ENCODE assay signal across 10 cellular contexts in genomic region chr1:207578796-207579435, GRCh38.
A peak's percentile ranks its signal among the peaks of the same experiment; 100 is the strongest.
DNase-seq lines count a peak whose midpoint lies in the region; ATAC-seq, FAIRE-seq and TF ChIP-seq lines count a peak whose summit lies in the region.
"Had no signal": no experiment of that assay in that cellular context is flagged by ENCODE, and none has a peak within 500 bp of the region (broad histone marks: within the 10 kb centered on the region; RNA-seq: fewer than 3 reads in every experiment).

No MANE protein-coding gene starts in this region.

- TF ChIP-seq CTCF in DND-41 (IDR thresholded peaks at IDR 0.05; ENCODE audit: borderline replicate concordance, extremely low read depth, low read length, poor library complexity, severe bottlenecking), result no peak
- no peak for TF ChIP-seq CTCF in KMS-11 (conservative IDR thresholded peaks at IDR 0.05; ENCODE audit: low read depth, low read length)
- no peak for TF ChIP-seq CTCF in HepG2 (CRISPR knock-in tag; IDR thresholded peaks at IDR 0.05)

- no peak for TF ChIP-seq POLR2A in HepG2 (IDR thresholded peaks at IDR 0.05; ENCODE audit: insufficient read depth in 1 of 2, low read depth in 2 of 2, low read length in 2 of 2)

- no peak overlapping the region for H2AFZ ChIP-seq in DND-41 (ENCODE audit: low read depth, low read length)
- peak overlapping the region; percentile 6; the same call in 1 of the 2 replicates for H2AFZ ChIP-seq in KMS-11 (ENCODE audit: low read depth)
- no peak overlapping the region for H2AFZ ChIP-seq in HepG2 (ENCODE audit: low read length)

- H4K20me1 ChIP-seq in DND-41 (ENCODE audit: insufficient read depth, low read length) (no peaks in the 10 kb centered on the region), KMS-11 (ENCODE audit: insufficient read depth) (no peaks in the 10 kb centered on the region), HepG2 (ENCODE audit: insufficient read depth, low read length) (no peaks in the 10 kb centered on the region)

- H3K9ac ChIP-seq in DND-41 (ENCODE audit: low read depth, low read length) (no peak overlapping the region), KMS-11 (no peak overlapping the region), HepG2 (ENCODE audit: insufficient read depth, low read depth, low read length) (no peak overlapping the region)

- intact Hi-C loops in HepG2 (cut with micrococcal nuclease; ENCODE audit: unreplicated experiment), result loop anchor here (1.0 kb wide), 1 partner anchor 41 kb away; no protein-coding TSS in a partner anchor

- TF ChIP-seq EP300 in HepG2 (IDR thresholded peaks at IDR 0.05; ENCODE audit: low read depth in 2 of 2, low read length in 2 of 2), result no peak
- TF ChIP-seq EP300 in HepG2 (CRISPR knock-in tag; IDR thresholded peaks at IDR 0.05; ENCODE audit: borderline replicate concordance), result no peak

- ATAC-seq in DND-41 (ENCODE audit: insufficient read depth, low read depth), result 0 out of 3 replicates have a peak, but pooled peaks have one; percentile 37
- peak; percentile 19 for ATAC-seq in GM21381 (IDR thresholded peaks at IDR 0.05; ENCODE audit: unreplicated experiment)
- no peak; the same call in 2 of the 3 replicates for ATAC-seq in HepG2
- ATAC-seq in GM21825 (IDR thresholded peaks at IDR 0.05; ENCODE audit: unreplicated experiment), result no peak

- 0% methylated on average over 5 of the region's 5 CpGs for WGBS in HepG2 (ENCODE audit: low lambda C conversion rate)

- POLR2A ChIA-PET in HepG2 (lab: Yijun Ruan, JAX), result no interaction called here

- H3K4me3 ChIP-seq in DND-41 (ENCODE audit: low read depth in 1 of 2, low read length in 2 of 2) (no peak overlapping the region), KMS-11 (IDR thresholded peaks at IDR 0.05; ENCODE audit: insufficient read depth, low read depth, low read length) (no peak overlapping the region), HepG2 (replicated peaks in 1 of 3; ENCODE audit: insufficient read depth in 1 of 3, low read depth in 2 of 3, low read length in 3 of 3) (no peak overlapping the region)
- H3K4me3 ChIP-seq: SJSA1, tibial artery had no signal

- TF ChIP-seq RAD21 in HepG2 (CRISPR knock-in tag; IDR thresholded peaks at IDR 0.05), result no peak

- in situ Hi-C loops in HepG2 (cut with HindIII; ENCODE audit: extremely low pct_ligation_motif_present, low pct_unique_long_range_greater_than_20kb), result no loop called here

- no peak for FAIRE-seq in HepG2 (lab: Jason Lieb, UNC)

- DNase-seq in DND-41 (no peak), glomerular visceral epithelial cell (ENCODE audit: extremely low spot score) (peak; percentile 16), HepG2 (ENCODE audit: low spot score) (no peak), NCI-H128 (lab: John Stamatoyannopoulos, UW; ENCODE audit: unreplicated experiment) (no peak)
- DNase-seq in activated CD4-positive, CD25-positive, alpha-beta regulatory T cell treated with anti-CD3 and anti-CD28 coated beads, Interleukin-2, amount 50 U/mL, for 72 hours, result no peak
- DNase-seq: tibial artery had no signal

- H3K79me2 ChIP-seq in DND-41 (ENCODE audit: insufficient read depth, low read length), result no peaks in the 10 kb centered on the region
- H3K79me2 ChIP-seq in KMS-11 (ENCODE audit: insufficient read depth, low read depth), result no peaks in the 10 kb centered on the region
- H3K79me2 ChIP-seq in HepG2 (ENCODE audit: insufficient read depth, low read length), result no peaks in the 10 kb centered on the region

- H3K27me3 ChIP-seq in DND-41 (ENCODE audit: insufficient read depth, low read length, poor library complexity) (peaks cover 8% of the 10 kb centered on the region), KMS-11 (ENCODE audit: insufficient read depth, low read depth) (no peaks in the 10 kb centered on the region), HepG2 (ENCODE audit: control insufficient read depth in 1 of 2, insufficient read depth in 2 of 2, low read length in 2 of 2) (no peaks in the 10 kb centered on the region)
- H3K27me3 ChIP-seq: tibial artery had no signal

- H3K36me3 ChIP-seq in DND-41 (ENCODE audit: insufficient read depth, low read length) (no peaks in the 10 kb centered on the region), KMS-11 (ENCODE audit: insufficient read depth) (no peaks in the 10 kb centered on the region), HepG2 (replicated peaks in 1 of 2; ENCODE audit: control insufficient read depth in 1 of 2, insufficient read depth in 2 of 2, low read length in 2 of 2) (no peaks in the 10 kb centered on the region)
- H3K36me3 ChIP-seq: SJSA1, tibial artery had no signal

- CTCF ChIA-PET in HepG2 (lab: Yijun Ruan, JAX; ENCODE audit: low intra/inter-chr PET ratio, low total read pairs), result interaction anchor here (0.8 to 2.0 kb wide), 4 partner anchors 41 to 120 kb away, joined by 3 to 17 read pairs (median 6); no protein-coding TSS in a partner anchor

- H3K9me3 ChIP-seq in DND-41 (ENCODE audit: insufficient read depth, low read length, severe bottlenecking) (no peaks in the 10 kb centered on the region), HepG2 (ENCODE audit: low read length) (no peaks in the 10 kb centered on the region)
- H3K9me3 ChIP-seq: SJSA1, tibial artery had no signal

- H3K27ac ChIP-seq in DND-41 (ENCODE audit: low read length) (no peak overlapping the region), KMS-11 (no peak overlapping the region), HepG2 (ENCODE audit: extremely low read length, insufficient read depth, low read length) (no peak overlapping the region)
- H3K27ac ChIP-seq: SJSA1, tibial artery had no signal

- no TSS peak for BruUV-seq in HepG2 (replicated peaks; lab: Mats Ljungman, UMichigan)

- H3K4me2 ChIP-seq in DND-41 (ENCODE audit: insufficient read depth, low read length), result no peak overlapping the region
- no peak overlapping the region for H3K4me2 ChIP-seq in KMS-11
- no peak overlapping the region for H3K4me2 ChIP-seq in HepG2 (ENCODE audit: low read depth, low read length)

- no peaks in the 10 kb centered on the region for H3K4me1 ChIP-seq in DND-41 (ENCODE audit: insufficient read depth, low read length)
- peaks cover 7% of the 10 kb centered on the region for H3K4me1 ChIP-seq in KMS-11 (ENCODE audit: low read depth, poor library complexity, severe bottlenecking)
- H3K4me1 ChIP-seq in HepG2 (ENCODE audit: insufficient read depth, low read length), result no peaks in the 10 kb centered on the region
- H3K4me1 ChIP-seq: SJSA1, tibial artery had no signal

TF ChIP-seq in HepG2, 621 proteins besides CTCF, POLR2A, EP300 and RAD21:
- no peak for TF ChIP-seq SNAPC2 (CRISPR knock-in tag; IDR thresholded peaks at IDR 0.05)
- TF ChIP-seq STAT5B (CRISPR knock-in tag; IDR thresholded peaks at IDR 0.05), result no peak
- no peak for TF ChIP-seq TFE3 (CRISPR knock-in tag; IDR thresholded peaks at IDR 0.05)
- no peak for TF ChIP-seq RARA (CRISPR knock-in tag; IDR thresholded peaks at IDR 0.05)
- TF ChIP-seq ZNF558 (CRISPR knock-in tag; IDR thresholded peaks at IDR 0.05; ENCODE audit: borderline replicate concordance), result no peak
- TF ChIP-seq MATR3 (CRISPR knock-in tag; IDR thresholded peaks at IDR 0.05), result no peak
- TF ChIP-seq ZNF749 (CRISPR knock-in tag; IDR thresholded peaks at IDR 0.05; ENCODE audit: borderline replicate concordance), result no peak
- no peak for TF ChIP-seq SIX1 (CRISPR knock-in tag; IDR thresholded peaks at IDR 0.05; ENCODE audit: borderline replicate concordance)
- no peak for TF ChIP-seq ATF7-NPFF (CRISPR knock-in tag; IDR thresholded peaks at IDR 0.05; ENCODE audit: low read depth)

Comparison
In these comparisons a context has a peak if more than half of its experiments do, and no peak if none do; other contexts are left out.
1. ATAC-seq: peak in DND-41 (single experiment) and GM21381 (single experiment); none in HepG2 (single experiment) and GM21825 (single experiment).